In the genomic region with DNA sequence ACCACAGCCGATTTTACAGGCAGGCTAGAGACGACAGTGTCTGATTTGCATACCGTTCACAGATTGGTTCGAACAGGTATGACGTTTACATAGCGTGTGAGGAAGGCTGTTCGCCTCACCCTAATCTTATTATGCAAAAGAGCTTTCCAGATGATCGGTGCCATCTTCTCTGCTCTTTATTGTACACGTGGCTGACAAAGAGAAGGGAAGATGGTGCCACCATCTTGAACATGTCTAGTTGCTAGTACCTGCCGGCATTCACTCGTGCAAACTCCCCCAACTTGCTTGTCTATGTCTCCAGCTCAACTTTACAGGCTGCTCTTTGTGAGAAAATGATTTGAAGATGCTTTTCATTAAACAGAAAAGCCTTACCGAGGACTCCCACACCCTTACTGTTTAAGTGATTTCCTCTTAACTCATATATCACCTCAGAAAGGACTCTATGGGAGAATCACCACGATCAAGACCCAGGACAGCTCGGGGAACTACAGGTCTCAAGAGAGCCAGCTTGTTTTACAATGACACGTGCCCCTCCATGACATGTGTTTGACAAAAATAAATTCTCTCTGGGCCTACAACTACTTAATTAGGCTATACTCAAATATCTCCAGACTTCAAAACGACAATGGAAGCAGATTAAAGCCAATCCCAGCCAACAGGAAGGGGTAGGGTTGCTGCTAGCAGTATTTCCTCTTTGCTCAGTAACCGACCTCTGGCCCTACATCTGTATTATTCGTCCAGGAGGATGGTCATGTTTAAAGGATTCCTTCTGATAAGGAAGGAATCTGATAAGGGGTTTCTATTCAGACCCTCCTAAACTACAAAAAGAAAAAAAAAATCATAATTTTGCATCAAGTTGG, we compare ENCODE assay signal across 26 cellular contexts.
DNase-seq lines count a peak whose midpoint lies in the region; FAIRE-seq and TF ChIP-seq lines count a peak whose summit lies in the region.
"Had no signal": no experiment of that assay in that cellular context is flagged by ENCODE, and none has a peak within 500 bp of the region (broad histone marks: within the 10 kb centered on the region; RNA-seq: fewer than 3 reads in every experiment).

No MANE protein-coding gene starts in this region.

- DNase-seq in NCI-H510A treated with DMSO at 0.1 percent for 48 hours (lab: John Stamatoyannopoulos, UW) (peak; percentile 38), NCI-H510A (lab: John Stamatoyannopoulos, UW) (no peak), LNCaP clone FGC (ENCODE audit: low read depth) (peak; percentile 17), RPMI7951 (ENCODE audit: low read depth) (peak; percentile 93), urothelium cell line (ENCODE audit: low spot score) (peak; percentile 72), activated T-cell treated with anti-CD3 and anti-CD28 coated beads for 4 hours (no peak), NOMO-1 treated with DMSO at 0.1 percent for 48 hours (lab: John Stamatoyannopoulos, UW; ENCODE audit: unreplicated experiment) (no peak), Ammon's horn (ENCODE audit: low spot score) (no peak)
- DNase-seq: activated CD8-positive, alpha-beta T cell treated with anti-CD3 and anti-CD28 coated beads, Interleukin-2, amount 10 ng/mL, durations not matched to agents 7 days and 5 days; activated effector memory CD4-positive, alpha-beta T cell treated with Interleukin-2 at 50 U/mL for 16 hours; activated naive CD8-positive, alpha-beta T cell treated with anti-CD3 and anti-CD28 coated beads for 36 hours; aorta; Calu3; effector CD4-positive, alpha-beta T cell; naive B cell; NCI-H1048; NCI-H2029 treated with DMSO at 0.1 percent for 48 hours; NCI-H446; NK-92 treated with Interleukin-12 subunit alpha and Interleukin-12 subunit beta, amount 100 ng/mL, for 24 hours; SK-N-SH; stimulated activated CD4-positive, alpha-beta T cell treated with anti-CD3 and anti-CD28 coated beads, Interleukin-15, amount 100 ng/mL, for 24 hours; stimulated activated naive CD4-positive, alpha-beta T cell had no signal

- FAIRE-seq in urothelium cell line (lab: Jason Lieb, UNC): peak; percentile 94
- FAIRE-seq: colon, GM12892, keratinocyte had no signal

- no peak overlapping the region for H3K4me3 ChIP-seq in LNCaP clone FGC (ENCODE audit: low read depth, low read length)
- H3K4me3 ChIP-seq: BLaER1 treated with 17β-estradiol and CSF1 and Interleukin-3, amounts not matched to agents 10 nM and 100 nM had no signal

- TF ChIP-seq CTCF in LNCaP clone FGC (IDR thresholded peaks at IDR 0.05; ENCODE audit: control insufficient read depth, extremely low read depth, insufficient read depth): no peak

Comparison
In these comparisons a context has a peak if more than half of its experiments do, and no peak if none do; other contexts are left out.
1. DNase-seq: peak in NCI-H510A treated with DMSO at 0.1 percent for 48 hours (single experiment), LNCaP clone FGC (single experiment), RPMI7951 (single experiment) and urothelium cell line (single experiment); none in NCI-H510A (single experiment), activated T-cell treated with anti-CD3 and anti-CD28 coated beads for 4 hours (single experiment), NOMO-1 treated with DMSO at 0.1 percent for 48 hours (single experiment) and Ammon's horn (single experiment).